ENCODE assay signal across 18 cellular contexts in the genomic region with DNA sequence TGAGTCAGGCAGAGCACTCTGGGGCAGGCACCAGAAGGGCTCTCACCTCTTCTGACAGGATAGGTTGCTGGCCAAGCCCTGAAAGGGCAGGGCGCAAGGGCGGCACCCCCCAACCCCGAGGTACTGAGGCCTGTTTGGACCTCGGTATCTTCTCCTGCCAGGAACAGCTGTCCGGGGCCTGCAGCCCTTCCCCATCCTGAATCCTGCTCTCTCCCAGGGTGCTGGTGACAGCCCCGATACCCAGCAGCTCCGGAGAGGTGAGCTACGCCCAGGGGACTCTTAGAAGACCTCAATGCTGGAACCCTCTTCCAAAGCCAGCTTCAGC.
"Had no signal": no experiment of that assay in that cellular context is flagged by ENCODE, and none has a peak within 500 bp of the region (broad histone marks: within the 10 kb centered on the region; RNA-seq: fewer than 3 reads in every experiment).

No MANE protein-coding gene starts in this region.

- H3K36me3 Mint-ChIP-seq: activated naive CD8-positive, alpha-beta T cell treated with anti-CD3 and anti-CD28 coated beads for 36 hours; memory B cell; stimulated activated naive B cell treated with anti-CD40 and anti-IgM and Interleukin-4, amounts not matched to agents 10 μg/mL and 1 μg/mL and 100 μg/mL, for 72 hours had no signal

- DNase-seq: activated B cell treated with CpG ODN at 0.5 μM for 24 hours; activated CD4-positive, alpha-beta T cell treated with anti-CD3 and anti-CD28 coated beads for 36 hours; activated CD4-positive, alpha-beta T cell treated with anti-CD3 and anti-CD28 coated beads, Interleukin-2, amount 50 U/mL, for 4 hours; activated CD8-positive, alpha-beta memory T cell treated with anti-CD3 and anti-CD28 coated beads, Interleukin-2, amount 50 U/mL, for 48 hours; activated naive CD4-positive, alpha-beta T cell treated with Interleukin-2 at 50 U/mL for 16 hours; activated naive CD8-positive, alpha-beta T cell treated with anti-CD3 and anti-CD28 coated beads for 36 hours; activated T-cell treated with anti-CD3 and anti-CD28 coated beads, Interleukin-2, amount 50 U/mL, for 4 hours; amniotic stem cell; stimulated activated CD4-positive, alpha-beta T cell treated with anti-CD3 and anti-CD28 coated beads, Interleukin-2, amount 100 ng/mL, for 48 hours; stimulated activated CD8-positive, alpha-beta memory T cell treated with anti-CD3 and anti-CD28 coated beads, Interleukin-4, amount 100 ng/mL, for 48 hours; stimulated activated naive B cell treated with anti-CD40 and anti-IgM and Interleukin-4, amounts not matched to agents 10 μg/mL and 1 μg/mL and 100 μg/mL, for 72 hours; T-helper 17 cell; trophoblast cell had no signal

- H3K4me1 Mint-ChIP-seq: activated B cell treated with CpG ODN at 0.5 μM for 24 hours; activated CD4-positive, alpha-beta T cell treated with anti-CD3 and anti-CD28 coated beads for 36 hours; activated naive CD8-positive, alpha-beta T cell treated with anti-CD3 and anti-CD28 coated beads for 36 hours; memory B cell had no signal

- ATAC-seq: activated CD4-positive, alpha-beta T cell treated with anti-CD3 and anti-CD28 coated beads for 36 hours; activated T-cell treated with anti-CD3 and anti-CD28 coated beads, Interleukin-2, amount 50 U/mL, for 4 hours; stimulated activated naive B cell treated with anti-CD40 and anti-IgM and Interleukin-4, amounts not matched to agents 10 μg/mL and 1 μg/mL and 100 μg/mL, for 72 hours; T-helper 17 cell had no signal

- H3K36me3 ChIP-seq: uterus had no signal

- H3K27ac ChIP-seq: epithelial cell of prostate, hepatocyte had no signal

- H2AFZ ChIP-seq: hepatocyte had no signal

- H3K79me2 ChIP-seq: hepatocyte had no signal

- H3K4me3 ChIP-seq: hepatocyte, uterus had no signal

- H3K27ac Mint-ChIP-seq: activated B cell treated with CpG ODN at 0.5 μM for 24 hours; activated CD4-positive, alpha-beta T cell treated with anti-CD3 and anti-CD28 coated beads for 36 hours; activated naive CD8-positive, alpha-beta T cell treated with anti-CD3 and anti-CD28 coated beads for 36 hours; activated T-helper 2 cell treated with anti-CD3 and anti-CD28 coated beads, Interferon-gamma antibody, Interleukin-2, Interleukin-4, amounts not matched to agents 10 μg/mL and 5 μg/mL and 100 μg/mL, durations not matched to agents 14 hours and 24 hours and 36 hours; memory B cell; stimulated activated naive B cell treated with anti-CD40 and anti-IgM and Interleukin-4, amounts not matched to agents 10 μg/mL and 1 μg/mL and 100 μg/mL, for 72 hours; T-helper 17 cell had no signal

- H3K4me3 Mint-ChIP-seq: activated B cell treated with CpG ODN at 0.5 μM for 24 hours; activated CD4-positive, alpha-beta T cell treated with anti-CD3 and anti-CD28 coated beads for 36 hours; activated naive CD8-positive, alpha-beta T cell treated with anti-CD3 and anti-CD28 coated beads for 36 hours; activated T-cell treated with anti-CD3 and anti-CD28 coated beads, Interleukin-2, amount 50 U/mL, for 4 hours; memory B cell; stimulated activated naive B cell treated with anti-CD40 and anti-IgM and Interleukin-4, amounts not matched to agents 10 μg/mL and 1 μg/mL and 100 μg/mL, for 72 hours; T-helper 17 cell had no signal

- H3K27me3 Mint-ChIP-seq: activated CD4-positive, alpha-beta T cell treated with anti-CD3 and anti-CD28 coated beads for 36 hours; activated naive CD8-positive, alpha-beta T cell treated with anti-CD3 and anti-CD28 coated beads for 36 hours had no signal

- H3K9me3 Mint-ChIP-seq: activated B cell treated with CpG ODN at 0.5 μM for 24 hours; activated naive CD8-positive, alpha-beta T cell treated with anti-CD3 and anti-CD28 coated beads for 36 hours; activated T-cell treated with anti-CD3 and anti-CD28 coated beads, Interleukin-2, amount 50 U/mL, for 4 hours; activated T-helper 2 cell treated with anti-CD3 and anti-CD28 coated beads, Interferon-gamma antibody, Interleukin-2, Interleukin-4, amounts not matched to agents 10 μg/mL and 5 μg/mL and 100 μg/mL, durations not matched to agents 14 hours and 24 hours and 36 hours; memory B cell; stimulated activated naive B cell treated with anti-CD40 and anti-IgM and Interleukin-4, amounts not matched to agents 10 μg/mL and 1 μg/mL and 100 μg/mL, for 72 hours had no signal

- H3K9me3 ChIP-seq: uterus had no signal

- H3K27me3 ChIP-seq: hepatocyte, uterus had no signal
